14 cellular contexts compared by ENCODE assay signal in genomic region chr22:40300884-40301672, GRCh38. TPM values are rescaled to one million over a fixed set of nuclear protein-coding genes. Genes with fewer than 3 reads are reported as not detected.
A peak's percentile ranks its signal among the peaks of the same experiment; 100 is the strongest.
DNase-seq lines count a peak whose midpoint lies in the region; ATAC-seq and FAIRE-seq lines count a peak whose summit lies in the region.
"Had no signal": no experiment of that assay in that cellular context is flagged by ENCODE, and none has a peak within 500 bp of the region (broad histone marks: within the 10 kb centered on the region; RNA-seq: fewer than 3 reads in every experiment).

No MANE protein-coding gene starts in this region.

- H4K20me1 ChIP-seq in GM23248 (ENCODE audit: insufficient read depth): no peaks in the 10 kb centered on the region

- no peak overlapping the region for H3K4me2 ChIP-seq in GM23248 (ENCODE audit: unreplicated experiment)

- H3K27me3 ChIP-seq in GM23248 (replicated peaks; ENCODE audit: insufficient read depth): no peaks in the 10 kb centered on the region

- H3K9me3 ChIP-seq in GM23248 (ENCODE audit: low read depth): no peaks in the 10 kb centered on the region

- in situ Hi-C loops in GM23248 (cut with MboI): no loop called here

- no peak overlapping the region for H2AFZ ChIP-seq in GM23248

- no peak overlapping the region for H3K9ac ChIP-seq in GM23248

- no peak overlapping the region for H3K27ac ChIP-seq in GM23248

- H3K9me2 ChIP-seq in GM23248 (ENCODE audit: insufficient read depth): no peaks in the 10 kb centered on the region

- H3K27ac Mint-ChIP-seq in stimulated activated effector memory CD8-positive, alpha-beta T cell treated with anti-CD3 and anti-CD28 coated beads, Interleukin-12 subunit alpha, Interleukin-12 subunit beta, amount 100 ng/mL, for 72 hours: no peak overlapping the region
- H3K27ac Mint-ChIP-seq: T-helper 17 cell had no signal

- no peaks in the 10 kb centered on the region for H3K79me2 ChIP-seq in GM23248 (ENCODE audit: insufficient read depth)

- H3K36me3 Mint-ChIP-seq in activated T-cell treated with anti-CD3 and anti-CD28 coated beads, Interleukin-2, amount 50 U/mL, for 4 hours (ENCODE audit: insufficient read depth): peaks cover 27% of the 10 kb centered on the region
- H3K36me3 Mint-ChIP-seq in stimulated activated effector memory CD8-positive, alpha-beta T cell treated with anti-CD3 and anti-CD28 coated beads, Interleukin-12 subunit alpha, Interleukin-12 subunit beta, amount 100 ng/mL, for 72 hours: peaks cover 73% of the 10 kb centered on the region

- WGBS in GM23248 (ENCODE audit: low coverage in 1 of 2, low lambda C conversion rate in 2 of 2, missing lambda C conversion rate in 2 of 2), 2 experiments: 97 to 100% methylated on average over 10 to 11 of the region's 11 CpGs

- H3K4me3 Mint-ChIP-seq in activated T-cell treated with anti-CD3 and anti-CD28 coated beads, Interleukin-2, amount 50 U/mL, for 4 hours: no peak overlapping the region
- no peak overlapping the region for H3K4me3 Mint-ChIP-seq in stimulated activated effector memory CD8-positive, alpha-beta T cell treated with anti-CD3 and anti-CD28 coated beads, Interleukin-12 subunit alpha, Interleukin-12 subunit beta, amount 100 ng/mL, for 72 hours
- H3K4me3 Mint-ChIP-seq: T-helper 17 cell had no signal

- DNase-seq in activated T-cell treated with anti-CD3 and anti-CD28 coated beads, Interleukin-2, amount 50 U/mL, for 4 hours: no peak
- DNase-seq in activated T-cell treated with anti-CD3 and anti-CD28 coated beads, Interleukin-2, amount 50 U/mL, for 48 hours: no peak
- no peak for DNase-seq in stimulated activated effector memory CD8-positive, alpha-beta T cell treated with anti-CD3 and anti-CD28 coated beads, Interleukin-12 subunit alpha, Interleukin-12 subunit beta, amount 100 ng/mL, for 72 hours (ENCODE audit: low spot score in 2 of 2)
- DNase-seq in HTR-8/SVneo (ENCODE audit: insufficient read length, low spot score) (no peak), GM23248 (no peak)
- no peak for DNase-seq in stimulated activated CD8-positive, alpha-beta memory T cell treated with anti-CD3 and anti-CD28 coated beads, Interleukin-4, amount 100 ng/mL, for 48 hours
- DNase-seq: ACHN; activated CD4-positive, alpha-beta T cell treated with anti-CD3 and anti-CD28 coated beads, Interleukin-2, amount 50 U/mL, for 1 hour; activated naive CD4-positive, alpha-beta T cell treated with Interleukin-2 at 50 U/mL for 16 hours; head of caudate nucleus; NCI-H1105 treated with DMSO at 0.1 percent for 48 hours; T-helper 17 cell had no signal

- no peaks in the 10 kb centered on the region for H3K9me3 Mint-ChIP-seq in activated T-cell treated with anti-CD3 and anti-CD28 coated beads, Interleukin-2, amount 50 U/mL, for 4 hours
- H3K9me3 Mint-ChIP-seq in stimulated activated effector memory CD8-positive, alpha-beta T cell treated with anti-CD3 and anti-CD28 coated beads, Interleukin-12 subunit alpha, Interleukin-12 subunit beta, amount 100 ng/mL, for 72 hours: no peaks in the 10 kb centered on the region

- ATAC-seq in activated T-cell treated with anti-CD3 and anti-CD28 coated beads, Interleukin-2, amount 50 U/mL, for 4 hours: peak; percentile 55 to 70
- ATAC-seq in GM21528 (IDR thresholded peaks at IDR 0.05; ENCODE audit: low FRiP score, unreplicated experiment) (peak; percentile 79), HG03159 (IDR thresholded peaks at IDR 0.05; ENCODE audit: unreplicated experiment) (peak; percentile 73)
- peak; percentile 94 for ATAC-seq in stimulated activated effector memory CD8-positive, alpha-beta T cell treated with anti-CD3 and anti-CD28 coated beads, Interleukin-12 subunit alpha, Interleukin-12 subunit beta, amount 100 ng/mL, for 72 hours
- ATAC-seq: T-helper 17 cell had no signal

- H3K4me1 Mint-ChIP-seq in activated T-cell treated with anti-CD3 and anti-CD28 coated beads, Interleukin-2, amount 50 U/mL, for 4 hours (ENCODE audit: low read depth): peaks cover 3% of the 10 kb centered on the region
- H3K4me1 Mint-ChIP-seq in stimulated activated effector memory CD8-positive, alpha-beta T cell treated with anti-CD3 and anti-CD28 coated beads, Interleukin-12 subunit alpha, Interleukin-12 subunit beta, amount 100 ng/mL, for 72 hours: no peaks in the 10 kb centered on the region

- no peak for FAIRE-seq in HTR-8/SVneo (lab: Jason Lieb, UNC)

- no peaks in the 10 kb centered on the region for H3F3A ChIP-seq in GM23248 (ENCODE audit: insufficient read depth)

- H3K27me3 Mint-ChIP-seq in activated T-cell treated with anti-CD3 and anti-CD28 coated beads, Interleukin-2, amount 50 U/mL, for 4 hours (ENCODE audit: low read depth): no peaks in the 10 kb centered on the region
- H3K27me3 Mint-ChIP-seq: T-helper 17 cell had no signal

- peaks cover 19% of the 10 kb centered on the region for H3K36me3 ChIP-seq in GM23248 (ENCODE audit: low read depth)

- no peaks in the 10 kb centered on the region for H3K4me1 ChIP-seq in GM23248 (ENCODE audit: insufficient read depth)

- H3K4me3 ChIP-seq in GM23248: no peak overlapping the region

RNA-seq across cellular contexts. Expression of gene ADSL, which starts 45.2 kb away (rescaled TPM):
- 100 to 1,000 TPM; 183 to 218 (median 204) TPM for total RNA-seq in activated T-cell treated with anti-CD3 and anti-CD28 coated beads, Interleukin-2, amount 50 U/mL, for 4 hours
- 108 and 123 TPM in 2 replicates for total RNA-seq in GM23248 (2014; rRNA removed; shearing (Covaris generic))
- polyA plus RNA-seq in GM23248 (2016; fragmentation: Nextera tagmentation; extraction: Ambion mirVana): 70.8 and 72.5 TPM in 2 replicates
